In the genomic region with DNA sequence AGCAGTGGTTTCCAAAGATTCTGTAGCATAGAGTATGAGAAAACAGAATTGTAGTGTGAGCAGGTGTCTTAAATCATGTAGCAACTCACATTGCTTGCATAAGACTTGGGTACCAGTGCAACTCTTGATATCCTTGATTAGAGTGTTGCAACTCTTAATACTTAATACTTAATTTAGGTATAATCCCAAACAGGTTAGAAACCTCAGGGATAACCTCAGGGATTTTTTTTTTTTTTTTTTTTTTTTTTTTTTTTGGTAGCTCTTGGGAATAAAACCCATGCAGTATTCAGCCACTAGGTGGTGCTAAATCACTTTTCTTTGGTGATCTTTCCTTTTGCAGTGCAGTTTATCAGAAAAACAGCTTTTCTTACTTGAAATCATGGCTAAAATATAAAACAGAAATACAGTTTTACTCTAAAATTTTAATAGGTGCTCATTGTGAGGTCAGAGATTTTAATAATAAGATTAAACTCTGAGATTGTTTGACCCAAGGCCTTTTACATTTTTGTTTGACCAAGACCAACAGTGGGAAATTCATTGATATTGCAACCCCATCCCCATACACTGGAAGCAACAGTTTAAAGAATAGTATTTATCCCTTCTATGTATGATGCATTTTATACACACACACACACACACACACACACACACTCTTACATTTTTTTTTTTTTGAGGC, we compare ENCODE assay signal across 1 cellular context.
A peak's percentile ranks its signal among the peaks of the same experiment; 100 is the strongest.
TF ChIP-seq lines count a peak whose summit lies in the region.

No MANE protein-coding gene starts in this region.

TF ChIP-seq in K562, 482 proteins besides CTCF, POLR2A, EP300 and RAD21 (continued from another document):
- TF ChIP-seq, protein P1, sequence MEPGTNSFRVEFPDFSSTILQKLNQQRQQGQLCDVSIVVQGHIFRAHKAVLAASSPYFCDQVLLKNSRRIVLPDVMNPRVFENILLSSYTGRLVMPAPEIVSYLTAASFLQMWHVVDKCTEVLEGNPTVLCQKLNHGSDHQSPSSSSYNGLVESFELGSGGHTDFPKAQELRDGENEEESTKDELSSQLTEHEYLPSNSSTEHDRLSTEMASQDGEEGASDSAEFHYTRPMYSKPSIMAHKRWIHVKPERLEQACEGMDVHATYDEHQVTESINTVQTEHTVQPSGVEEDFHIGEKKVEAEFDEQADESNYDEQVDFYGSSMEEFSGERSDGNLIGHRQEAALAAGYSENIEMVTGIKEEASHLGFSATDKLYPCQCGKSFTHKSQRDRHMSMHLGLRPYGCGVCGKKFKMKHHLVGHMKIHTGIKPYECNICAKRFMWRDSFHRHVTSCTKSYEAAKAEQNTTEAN (CRISPR knock-in tag; IDR thresholded peaks at IDR 0.05): no peak
- no peak for TF ChIP-seq POU5F1 (IDR thresholded peaks at IDR 0.05; ENCODE audit: borderline replicate concordance, low read depth, low read length, partially characterized antibody)
- no peak for TF ChIP-seq ZNF780A (CRISPR knock-in tag; IDR thresholded peaks at IDR 0.05)
- peak; percentile 94 for TF ChIP-seq ZNF384 (IDR thresholded peaks at IDR 0.05; ENCODE audit: low read depth, low read length)
- TF ChIP-seq POLR2AphosphoS5 (IDR thresholded peaks at IDR 0.05; ENCODE audit: control insufficient read depth, insufficient read depth, low read depth, low read length): no peak
- no peak for TF ChIP-seq TEAD2 (tag; IDR thresholded peaks at IDR 0.05)
- peak; percentile 24; the same call in 1 of the 2 replicates for TF ChIP-seq SMC3 (conservative IDR thresholded peaks at IDR 0.05; ENCODE audit: insufficient read depth, low read depth, low read length)
